Comparison of ENCODE assay signal across 24 cellular contexts in genomic region chr20:22768779-22769178, GRCh38.
DNase-seq lines count a peak whose midpoint lies in the region; ATAC-seq and TF ChIP-seq lines count a peak whose summit lies in the region.
"Had no signal": no experiment of that assay in that cellular context is flagged by ENCODE, and none has a peak within 500 bp of the region (broad histone marks: within the 10 kb centered on the region; RNA-seq: fewer than 3 reads in every experiment).

No MANE protein-coding gene starts in this region.

- H3K36me3 ChIP-seq in mammary epithelial cell (ENCODE audit: insufficient read depth, low read length) (no peaks in the 10 kb centered on the region), smooth muscle cell (ENCODE audit: low read depth) (no peaks in the 10 kb centered on the region), mucosa of descending colon (ENCODE audit: low read depth) (no peaks in the 10 kb centered on the region), colonic mucosa (no peaks in the 10 kb centered on the region)
- H3K36me3 ChIP-seq: heart left ventricle, left ventricle myocardium inferior, neutrophil, SJSA1 had no signal

- H3K4me3 ChIP-seq in mammary epithelial cell (replicated peaks in 1 of 3; ENCODE audit: insufficient read depth in 1 of 3, low read depth in 2 of 3, low read length in 3 of 3) (no peak overlapping the region), smooth muscle cell (no peak overlapping the region), mucosa of descending colon (no peak overlapping the region), colonic mucosa (no peak overlapping the region)
- H3K4me3 ChIP-seq: heart left ventricle, left ventricle myocardium inferior, SJSA1 had no signal

- no peaks in the 10 kb centered on the region for H3F3A ChIP-seq in smooth muscle cell (ENCODE audit: low read depth)

- H3K27me3 ChIP-seq in mammary epithelial cell (ENCODE audit: insufficient read depth, low read length) (no peaks in the 10 kb centered on the region), smooth muscle cell (ENCODE audit: low read depth) (no peaks in the 10 kb centered on the region), colonic mucosa (no peaks in the 10 kb centered on the region)
- H3K27me3 ChIP-seq: heart left ventricle, SJSA1 had no signal

- ATAC-seq in mucosa of descending colon, result no peak
- ATAC-seq: activated T-cell treated with anti-CD3 and anti-CD28 coated beads, Interleukin-2, amount 50 U/mL, for 72 hours; heart left ventricle; stimulated activated memory B cell treated with anti-CD40 and anti-IgM and Interleukin-4, amounts not matched to agents 10 μg/mL and 1 μg/mL and 100 μg/mL, for 72 hours had no signal

- H3K27ac ChIP-seq in mammary epithelial cell (ENCODE audit: insufficient read depth, low read depth, low read length) (no peak overlapping the region), smooth muscle cell (ENCODE audit: low read depth) (peak overlapping the region; percentile 7), colonic mucosa (no peak overlapping the region)
- H3K27ac ChIP-seq: heart left ventricle, left ventricle myocardium inferior, neutrophil, SJSA1 had no signal

- BruUV-seq in mammary epithelial cell (replicated peaks; lab: Mats Ljungman, UMichigan), result no TSS peak

- in situ Hi-C loops in mammary epithelial cell (cut with MboI; ENCODE audit: low sequenced_read_pairs in 2 of 2), result no loop called here

- intact Hi-C loops in mammary epithelial cell (cut with micrococcal nuclease), result loop anchor here (10.0 kb wide), 1 partner anchor 394 kb away; no protein-coding TSS in a partner anchor
- intact Hi-C loops in mucosa of descending colon (cut with DNase I, micrococcal nuclease), result no loop called here
- intact Hi-C loops in colonic mucosa (cut with DNase I), result no loop called here

- H3K4me2 ChIP-seq in mammary epithelial cell (ENCODE audit: insufficient read depth, low read depth, low read length) (no peak overlapping the region), smooth muscle cell (no peak overlapping the region)

- DNase-seq in M059J (ENCODE audit: low read depth), result peak; percentile 37
- DNase-seq in mammary epithelial cell, result no peak
- DNase-seq in iris pigment epithelial cell (ENCODE audit: low read depth), result peak; percentile 23
- DNase-seq in smooth muscle cell (lab: John Stamatoyannopoulos, UW; ENCODE audit: unreplicated experiment), result no peak
- no peak for DNase-seq in mucosa of descending colon
- DNase-seq in DMS53 (lab: John Stamatoyannopoulos, UW), result no peak
- no peak for DNase-seq in colonic mucosa
- DNase-seq: activated CD4-positive, alpha-beta T cell treated with anti-CD3 and anti-CD28 coated beads for 4 hours; activated naive CD4-positive, alpha-beta T cell treated with anti-CD3 and anti-CD28 coated beads, Interleukin-2, amount 10 ng/mL, durations not matched to agents 7 days and 5 days; activated T-cell treated with anti-CD3 and anti-CD28 coated beads, Interleukin-2, amount 50 U/mL, for 72 hours; aorta; CD4-positive, alpha-beta memory T cell; DMS153; endodermal cell; heart left ventricle; Kasumi-1; left ventricle myocardium inferior; NCI-H1105 treated with DMSO at 0.1 percent for 48 hours; NCI-H2029 treated with DMSO at 0.1 percent for 48 hours; NCI-H446; small intestine had no signal

- dilution Hi-C loops in mammary epithelial cell (cut with HindIII; ENCODE audit: low sequenced_read_pairs), result no loop called here

- H2AFZ ChIP-seq in mammary epithelial cell (ENCODE audit: low read depth, low read length) (peak overlapping the region; percentile 65), smooth muscle cell (ENCODE audit: low read depth) (no peak overlapping the region)

- H3K9me3 ChIP-seq in mammary epithelial cell (replicated peaks; ENCODE audit: insufficient read depth, low read length) (no peaks in the 10 kb centered on the region), smooth muscle cell (replicated peaks; ENCODE audit: low read depth) (no peaks in the 10 kb centered on the region), mucosa of descending colon (no peaks in the 10 kb centered on the region), colonic mucosa (no peaks in the 10 kb centered on the region)
- H3K9me3 ChIP-seq: heart left ventricle, left ventricle myocardium inferior, neutrophil, SJSA1 had no signal

- H4K20me1 ChIP-seq in mammary epithelial cell (ENCODE audit: insufficient read depth, low read length) (no peaks in the 10 kb centered on the region), smooth muscle cell (ENCODE audit: low read depth) (no peaks in the 10 kb centered on the region)

- TF ChIP-seq CTCF in mammary epithelial cell (conservative IDR thresholded peaks at IDR 0.05 in 1 of 2, IDR thresholded peaks at IDR 0.05 in 1 of 2; ENCODE audit: extremely low read depth in 1 of 2, insufficient read depth in 1 of 2, low read depth in 1 of 2, low read length in 2 of 2) (no peak), smooth muscle cell (IDR thresholded peaks at IDR 0.05; ENCODE audit: borderline replicate concordance, insufficient read depth, poor library complexity, severe bottlenecking) (no peak), mucosa of descending colon (IDR thresholded peaks at IDR 0.05) (no peak), colonic mucosa (IDR thresholded peaks at IDR 0.05) (no peak)

- 4% methylated on average over 3 of the region's 3 CpGs for WGBS in mammary epithelial cell (ENCODE audit: low coverage, missing lambda C conversion rate)
- 14% methylated on average over 3 of the region's 3 CpGs for WGBS in smooth muscle cell (ENCODE audit: low lambda C conversion rate)

- H3K4me1 ChIP-seq in mammary epithelial cell (ENCODE audit: insufficient read depth, low read length) (peaks cover 45% of the 10 kb centered on the region), smooth muscle cell (ENCODE audit: low read depth) (peaks cover 15% of the 10 kb centered on the region), mucosa of descending colon (ENCODE audit: low read depth) (peaks cover 2% of the 10 kb centered on the region), colonic mucosa (peaks cover 4% of the 10 kb centered on the region)

- CTCF ChIA-PET in mammary epithelial cell (lab: Charles Lee; ENCODE audit: low non-redundant PET), result no interaction called here

- no peak overlapping the region for H3K9ac ChIP-seq in mammary epithelial cell (ENCODE audit: insufficient read depth, low read length)
- H3K9ac ChIP-seq in smooth muscle cell (ENCODE audit: low read depth), result no peak overlapping the region
- H3K9ac ChIP-seq in colonic mucosa (ENCODE audit: low read depth in 2 of 2, low read length in 2 of 2), result no peak overlapping the region

- H3K79me2 ChIP-seq in mammary epithelial cell (ENCODE audit: insufficient read depth, low read length), result no peaks in the 10 kb centered on the region
- H3K79me2 ChIP-seq in smooth muscle cell (ENCODE audit: low read depth), result no peaks in the 10 kb centered on the region

Comparison
In these comparisons a context has a peak if more than half of its experiments do, and no peak if none do; other contexts are left out.
1. DNase-seq: peak in M059J (single experiment) and iris pigment epithelial cell (single experiment); none in mammary epithelial cell (single experiment), smooth muscle cell (single experiment), mucosa of descending colon (0 of 3), DMS53 (single experiment) and colonic mucosa (single experiment).